3 cellular contexts compared by ENCODE assay signal in genomic region chr18:45814733-45815132, GRCh38. TPM values are rescaled to one million over a fixed set of nuclear protein-coding genes. Genes with fewer than 3 reads are reported as not detected.
"Had no signal": no experiment of that assay in that cellular context is flagged by ENCODE, and none has a peak within 500 bp of the region (broad histone marks: within the 10 kb centered on the region; RNA-seq: fewer than 3 reads in every experiment).

No MANE protein-coding gene starts in this region.

RNA-seq across cellular contexts. Expression of gene SIGLEC15, which starts 10.7 kb away (rescaled TPM):
- total RNA-seq: temporal lobe, transverse colon, vagina had no signal
